Comparison of ENCODE assay signal across 8 cellular contexts in the genomic region with DNA sequence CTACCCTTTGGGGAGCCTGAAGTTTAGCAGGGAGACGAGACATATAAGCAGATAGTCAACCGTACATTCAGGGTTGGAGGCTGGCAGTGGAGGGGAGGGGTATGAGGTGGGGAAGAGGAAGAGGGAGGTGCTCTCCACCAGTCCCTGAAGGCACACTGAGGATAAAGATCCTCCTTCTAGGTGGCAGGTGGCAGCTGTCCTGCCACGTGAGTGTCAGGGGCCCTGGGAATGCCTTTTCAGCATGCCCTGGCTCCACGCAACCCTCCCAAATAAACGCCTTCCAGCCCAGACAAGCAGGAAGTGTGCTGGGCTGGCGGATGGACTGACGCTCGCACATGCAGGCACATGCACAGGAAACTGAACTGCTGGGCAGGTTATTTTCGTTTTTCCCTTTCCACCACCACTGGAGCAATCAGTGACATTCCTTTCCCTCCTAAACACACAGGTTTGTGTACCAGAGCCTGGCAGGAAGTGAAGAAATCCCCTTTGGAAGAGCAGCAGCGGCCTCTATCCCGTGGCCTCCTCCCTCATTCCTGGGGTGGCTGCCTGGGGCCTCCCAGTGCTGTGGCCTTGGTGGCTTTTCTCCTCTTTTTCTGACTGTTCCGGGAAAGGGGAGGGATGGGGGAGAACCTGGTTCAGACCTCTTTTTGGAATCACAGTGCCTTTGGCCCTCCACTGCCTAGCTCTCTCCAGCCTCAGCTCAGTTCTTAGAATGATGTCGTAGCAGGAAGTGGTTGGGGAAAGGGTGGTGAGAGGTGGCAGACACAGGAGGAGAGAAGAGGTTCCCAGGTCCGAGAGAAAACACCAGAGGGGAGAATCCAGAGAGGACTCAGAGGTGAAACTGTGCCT.
DNase-seq lines count a peak whose midpoint lies in the region; TF ChIP-seq lines count a peak whose summit lies in the region.

No MANE protein-coding gene starts in this region.

- H3K4me3 ChIP-seq in esophagus (ENCODE audit: low read depth in 1 of 2, low read length in 2 of 2) = no peak overlapping the region
- no peak overlapping the region for H3K4me3 ChIP-seq in parathyroid adenoma (ENCODE audit: low read depth, low read length)

- WGBS in esophagus, 2 donors = 24 to 25% methylated on average over 14 of the region's 14 CpGs

- H3K4me1 ChIP-seq in esophagus (ENCODE audit: control insufficient read depth in 2 of 2, insufficient read depth in 2 of 2, low read length in 1 of 2) (peaks cover 0 to 5% of the 10 kb centered on the region in 2 donors), parathyroid adenoma (no peaks in the 10 kb centered on the region)

- TF ChIP-seq CTCF in parathyroid adenoma (IDR thresholded peaks at IDR 0.05) = no peak

- H3K9me3 ChIP-seq in esophagus (ENCODE audit: control insufficient read depth in 2 of 2, insufficient read depth in 1 of 2, low read depth in 1 of 2, low read length in 1 of 2) = no peaks in the 10 kb centered on the region
- H3K9me3 ChIP-seq in parathyroid adenoma (ENCODE audit: control insufficient read depth, low read length) = no peaks in the 10 kb centered on the region

- H3K27me3 ChIP-seq in esophagus (ENCODE audit: control insufficient read depth in 1 of 2, insufficient read depth in 2 of 2, low read length in 2 of 2) (no peaks in the 10 kb centered on the region), parathyroid adenoma (ENCODE audit: control insufficient read depth, insufficient read depth, low read length) (no peaks in the 10 kb centered on the region)

- H3K4me2 ChIP-seq in parathyroid adenoma (ENCODE audit: low read length) = no peak overlapping the region

- H3K27ac ChIP-seq in esophagus (ENCODE audit: low read depth in 2 of 2, low read length in 1 of 2) = peak overlapping the region; percentile 91 to 92
- H3K27ac ChIP-seq in parathyroid adenoma = peak overlapping the region; percentile 77

- H3K79me2 ChIP-seq in parathyroid adenoma = no peaks in the 10 kb centered on the region

- no peaks in the 10 kb centered on the region for H3K36me3 ChIP-seq in esophagus (ENCODE audit: control insufficient read depth in 2 of 2, insufficient read depth in 2 of 2, low read length in 1 of 2)
- H3K36me3 ChIP-seq in parathyroid adenoma (ENCODE audit: control insufficient read depth, insufficient read depth, low read length) = peaks cover 2% of the 10 kb centered on the region

- H3K9ac ChIP-seq in parathyroid adenoma = no peak overlapping the region

- no peak overlapping the region for H2AFZ ChIP-seq in parathyroid adenoma

- DNase-seq in HK-2 (ENCODE audit: unreplicated experiment) (peak; percentile 8), C1 segment of cervical spinal cord (lab: John Stamatoyannopoulos, UW) (no peak), anterior cingulate cortex (lab: John Stamatoyannopoulos, UW) (no peak), occipital lobe (lab: John Stamatoyannopoulos, UW) (no peak), GOT3 (lab: John Stamatoyannopoulos, UW) (no peak)
- peak; percentile 4 to 16 for DNase-seq in activated CD4-positive, alpha-beta T cell treated with anti-CD3 and anti-CD28 coated beads, Interleukin-2, amount 50 U/mL, for 24 hours (ENCODE audit: low read depth in 1 of 2, low spot score in 1 of 2)

Comparison
In these comparisons a context has a peak if more than half of its experiments do, and no peak if none do; other contexts are left out.
1. DNase-seq: peak in HK-2 (single experiment) and activated CD4-positive, alpha-beta T cell treated with anti-CD3 and anti-CD28 coated beads, Interleukin-2, amount 50 U/mL, for 24 hours (2 of 2); none in C1 segment of cervical spinal cord (0 of 14), anterior cingulate cortex (0 of 58), occipital lobe (single experiment) and GOT3 (single experiment).